ENCODE assay signal across 11 cellular contexts in the genomic region with DNA sequence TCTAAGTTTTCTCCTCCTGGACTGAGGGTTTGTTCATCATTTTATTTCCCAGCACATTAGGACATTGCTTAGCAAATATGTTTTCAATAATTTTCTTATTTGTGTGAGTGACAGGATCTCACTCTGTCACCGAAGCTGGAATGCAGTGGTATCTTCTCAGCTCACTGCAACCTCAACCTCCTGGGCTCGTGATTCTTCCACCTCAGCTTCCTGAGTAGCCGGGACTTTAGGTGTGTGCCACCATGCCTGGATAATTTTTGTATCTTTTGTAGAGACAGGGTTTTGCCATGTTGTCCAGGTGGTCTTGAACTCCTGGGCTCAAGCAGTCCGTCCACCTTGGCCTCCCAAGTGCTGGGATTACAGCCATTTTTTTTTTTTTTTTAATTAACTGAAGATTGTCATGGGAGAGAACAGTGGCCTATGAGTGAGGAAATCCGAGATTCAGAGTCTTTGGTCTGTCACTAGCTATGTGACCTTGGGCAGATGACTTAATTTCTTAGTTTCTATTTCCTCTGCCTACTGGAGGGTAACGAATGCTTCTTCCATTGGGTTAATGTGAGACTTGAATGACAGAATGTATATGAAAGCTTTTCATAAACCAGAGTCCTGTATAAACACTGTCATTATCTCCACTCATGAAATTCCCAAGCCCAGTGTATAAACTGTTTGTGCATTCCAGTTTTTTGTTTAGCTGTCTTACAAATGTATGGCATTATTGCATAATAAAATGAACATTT. TPM values are rescaled to one million over a fixed set of nuclear protein-coding genes. Genes with fewer than 3 reads are reported as not detected.
DNase-seq lines count a peak whose midpoint lies in the region; ATAC-seq and TF ChIP-seq lines count a peak whose summit lies in the region.
"Had no signal": no experiment of that assay in that cellular context is flagged by ENCODE, and none has a peak within 500 bp of the region (broad histone marks: within the 10 kb centered on the region; RNA-seq: fewer than 3 reads in every experiment).

No MANE protein-coding gene starts in this region.

- no peaks in the 10 kb centered on the region for H3K27me3 Mint-ChIP-seq in central memory CD8-positive, alpha-beta T cell

- H3K4me3 Mint-ChIP-seq in central memory CD8-positive, alpha-beta T cell: peak overlapping the region; percentile 18
- H3K4me3 Mint-ChIP-seq: neural crest cell had no signal

- peaks cover 3% of the 10 kb centered on the region for H3K36me3 Mint-ChIP-seq in central memory CD8-positive, alpha-beta T cell (ENCODE audit: insufficient read depth)

- no peak for TF ChIP-seq CTCF in GM13976 (IDR thresholded peaks at IDR 0.05; ENCODE audit: borderline replicate concordance, control extremely low read depth, extremely low read depth, insufficient read depth, missing control alignments)
- TF ChIP-seq CTCF in GM20000 (IDR thresholded peaks at IDR 0.05; ENCODE audit: extremely low read depth, missing control alignments): no peak

- in situ Hi-C loops in GM13976 (cut with MboI; ENCODE audit: low sequenced_read_pairs, unreplicated experiment): loop anchor here (25.0 kb wide), 1 partner anchor 111 kb away; no protein-coding TSS in a partner anchor

- peak; percentile 75 for ATAC-seq in HG03135 (IDR thresholded peaks at IDR 0.05; ENCODE audit: unreplicated experiment)
- ATAC-seq in central memory CD8-positive, alpha-beta T cell (replicated peaks; ENCODE audit: extremely low read depth, poor library complexity, severe bottlenecking): no peak

- H3K9me3 Mint-ChIP-seq in central memory CD8-positive, alpha-beta T cell: no peaks in the 10 kb centered on the region
- H3K9me3 Mint-ChIP-seq: neural crest cell had no signal

- H3K4me1 Mint-ChIP-seq in central memory CD8-positive, alpha-beta T cell: peaks cover 31% of the 10 kb centered on the region

- DNase-seq in GM13976 (ENCODE audit: low spot score) (peak; percentile 50), GM20000 (ENCODE audit: low spot score) (peak; percentile 38), NCI-H1092 (lab: John Stamatoyannopoulos, UW) (no peak), NCI-H1930 (lab: John Stamatoyannopoulos, UW) (no peak), occipital lobe (lab: John Stamatoyannopoulos, UW) (no peak), NCI-H2029 (lab: John Stamatoyannopoulos, UW) (no peak)
- no peak for DNase-seq in central memory CD8-positive, alpha-beta T cell (ENCODE audit: low spot score in 2 of 2)
- DNase-seq: activated CD4-positive, alpha-beta T cell treated with anti-CD3 and anti-CD28 coated beads, Interleukin-2, amount 50 U/mL, for 4 hours; NCI-H2081 had no signal

- H3K27ac Mint-ChIP-seq in central memory CD8-positive, alpha-beta T cell (ENCODE audit: low read depth): no peak overlapping the region

RNA-seq across cellular contexts. Expression of gene MOB1B, which starts 23.9 kb away (rescaled TPM):
- 39.6 TPM for total RNA-seq in occipital lobe

Comparison
In these comparisons a context has a peak if more than half of its experiments do, and no peak if none do; other contexts are left out.
1. DNase-seq: peak in GM13976 (single experiment) and GM20000 (single experiment); none in central memory CD8-positive, alpha-beta T cell (0 of 2), NCI-H1092 (single experiment), NCI-H1930 (0 of 2), occipital lobe (single experiment) and NCI-H2029 (single experiment).